ENCODE assay signal across 21 cellular contexts in the genomic region with DNA sequence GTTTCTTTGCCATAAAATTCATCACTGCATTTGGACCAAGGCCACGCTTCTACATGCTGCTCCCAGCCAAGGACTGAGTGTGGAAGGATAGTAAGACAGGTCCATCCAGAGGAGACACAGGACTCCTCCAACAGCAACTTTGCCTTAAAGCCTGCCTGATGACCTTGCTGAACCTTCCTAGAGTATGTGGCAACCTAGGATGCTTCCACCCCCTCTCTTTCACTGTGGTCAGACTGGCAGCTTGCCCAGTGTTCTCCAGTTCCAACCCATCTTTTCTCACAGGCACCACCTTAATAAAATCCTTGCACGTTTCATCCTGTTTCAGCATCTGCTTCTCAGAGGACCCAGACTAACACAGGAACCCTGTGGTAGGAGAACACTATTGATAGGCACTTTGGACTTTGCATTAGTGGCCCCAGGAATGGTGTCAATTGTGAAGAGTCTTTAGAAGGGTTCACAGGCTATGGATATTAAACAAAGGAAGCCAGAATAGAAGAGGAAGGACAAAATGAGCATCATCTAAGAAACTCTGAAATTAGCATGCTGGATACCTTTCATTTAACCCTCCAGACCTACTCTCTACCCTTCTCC. TPM values are rescaled to one million over a fixed set of nuclear protein-coding genes. Genes with fewer than 3 reads are reported as not detected.
DNase-seq lines count a peak whose midpoint lies in the region; ATAC-seq and TF ChIP-seq lines count a peak whose summit lies in the region.
"Had no signal": no experiment of that assay in that cellular context is flagged by ENCODE, and none has a peak within 500 bp of the region (broad histone marks: within the 10 kb centered on the region; RNA-seq: fewer than 3 reads in every experiment).

No MANE protein-coding gene starts in this region.

- peaks cover 7% of the 10 kb centered on the region for H3K27me3 Mint-ChIP-seq in activated CD4-positive, alpha-beta T cell treated with anti-CD3 and anti-CD28 coated beads, Interleukin-2, amount 10 ng/mL, durations not matched to agents 24 days and 14 days
- H3K27me3 Mint-ChIP-seq: IgD-negative memory B cell had no signal

- no peaks in the 10 kb centered on the region for H3K9me3 Mint-ChIP-seq in activated CD4-positive, alpha-beta T cell treated with anti-CD3 and anti-CD28 coated beads, Interleukin-2, amount 10 ng/mL, durations not matched to agents 24 days and 14 days
- H3K9me3 Mint-ChIP-seq: effector memory CD8-positive, alpha-beta T cell; IgD-negative memory B cell had no signal

- no peaks in the 10 kb centered on the region for H3K4me1 Mint-ChIP-seq in activated CD4-positive, alpha-beta T cell treated with anti-CD3 and anti-CD28 coated beads, Interleukin-2, amount 10 ng/mL, durations not matched to agents 24 days and 14 days

- H3K9me3 ChIP-seq in aorta (ENCODE audit: control insufficient read depth, low read length) = no peaks in the 10 kb centered on the region

- H3K4me3 Mint-ChIP-seq in activated CD4-positive, alpha-beta T cell treated with anti-CD3 and anti-CD28 coated beads, Interleukin-2, amount 10 ng/mL, durations not matched to agents 24 days and 14 days = no peak overlapping the region
- H3K4me3 Mint-ChIP-seq: effector memory CD8-positive, alpha-beta T cell; IgD-negative memory B cell had no signal

- H3K27me3 ChIP-seq in foreskin keratinocyte (no peaks in the 10 kb centered on the region), aorta (ENCODE audit: control insufficient read depth in 1 of 2, insufficient read depth in 2 of 2, low read length in 1 of 2) (no peaks in the 10 kb centered on the region)

- TF ChIP-seq CTCF in foreskin keratinocyte (conservative IDR thresholded peaks at IDR 0.05) = no peak

- no peak overlapping the region for H3K27ac Mint-ChIP-seq in activated CD4-positive, alpha-beta T cell treated with anti-CD3 and anti-CD28 coated beads, Interleukin-2, amount 10 ng/mL, durations not matched to agents 24 days and 14 days
- H3K27ac Mint-ChIP-seq: effector memory CD8-positive, alpha-beta T cell; IgD-negative memory B cell had no signal

- H3K36me3 Mint-ChIP-seq in activated CD4-positive, alpha-beta T cell treated with anti-CD3 and anti-CD28 coated beads, Interleukin-2, amount 10 ng/mL, durations not matched to agents 24 days and 14 days (ENCODE audit: low read depth) = no peaks in the 10 kb centered on the region
- H3K36me3 Mint-ChIP-seq: IgD-negative memory B cell had no signal

- peak; percentile 37 for ATAC-seq in foreskin keratinocyte
- ATAC-seq in aorta (ENCODE audit: low FRiP score) = peak; percentile 38
- no peak for ATAC-seq in HG02852 (IDR thresholded peaks at IDR 0.05; ENCODE audit: unreplicated experiment)
- ATAC-seq: effector memory CD8-positive, alpha-beta T cell; SK-N-SH treated with all-trans-retinoic acid at 6 μM for 48 hours had no signal

- H3K4me1 ChIP-seq in foreskin keratinocyte (no peaks in the 10 kb centered on the region), aorta (ENCODE audit: control insufficient read depth in 1 of 2, insufficient read depth in 2 of 2, low read length in 2 of 2) (no peaks in the 10 kb centered on the region)

- no peak overlapping the region for H3K4me3 ChIP-seq in aorta (ENCODE audit: low read length in 2 of 2)

- H3K36me3 ChIP-seq in aorta (ENCODE audit: control insufficient read depth in 1 of 2, insufficient read depth in 2 of 2, low read length in 1 of 2) = no peaks in the 10 kb centered on the region

- intact Hi-C loops in aorta (cut with DNase I) = no loop called here
- intact Hi-C loops in activated CD4-positive, alpha-beta T cell treated with anti-CD3 and anti-CD28 coated beads, Interleukin-2, amount 10 ng/mL, durations not matched to agents 24 days and 14 days (cut with micrococcal nuclease) = no loop called here

- WGBS in aorta, 2 donors = 77 to 79% methylated on average over 2 of the region's 2 CpGs

- DNase-seq in SKM-1 treated with dmso at 0.1 percent for 144 hours (lab: John Stamatoyannopoulos, UW; ENCODE audit: unreplicated experiment) (peak; percentile 18), SKM-1 (lab: John Stamatoyannopoulos, UW; ENCODE audit: unreplicated experiment) (no peak), RPMI7951 (ENCODE audit: low read depth) (peak; percentile 77), foreskin keratinocyte (peak; percentile 50 to 61), aorta (no peak), SIG-M5 treated with dmso at 0.1 percent for 504 hours (lab: John Stamatoyannopoulos, UW; ENCODE audit: unreplicated experiment) (no peak)
- no peak for DNase-seq in activated CD4-positive, alpha-beta T cell treated with anti-CD3 and anti-CD28 coated beads, Interleukin-2, amount 10 ng/mL, durations not matched to agents 24 days and 14 days
- DNase-seq: activated CD4-positive, alpha-beta T cell treated with anti-CD3 and anti-CD28 coated beads, Interleukin-2, amount 50 U/mL, for 1 hour; activated CD8-positive, alpha-beta memory T cell treated with anti-CD3 and anti-CD28 coated beads, Interleukin-2, amount 50 U/mL, for 48 hours; activated gamma-delta T cell treated with Interleukin-2 at 50 U/mL for 16 hours; effector memory CD8-positive, alpha-beta T cell; hippocampal formation; NCI-H1092 treated with DMSO at 0.1 percent for 48 hours; NCI-H526 treated with DMSO at 0.1 percent for 48 hours had no signal

- H3K27ac ChIP-seq in foreskin keratinocyte (no peak overlapping the region), aorta (ENCODE audit: low read depth in 1 of 2, low read length in 2 of 2) (no peak overlapping the region)
- H3K27ac ChIP-seq: C4-2B had no signal

RNA-seq across cellular contexts. Expression of gene PKHD1, which starts 2.4 kb away (rescaled TPM):
- not detected in 2 replicates for total RNA-seq in RPMI7951 (2014; rRNA removed; shearing (Covaris generic))
- total RNA-seq in foreskin keratinocyte = not detected in 2 replicates
- not detected in 2 replicates for polyA plus RNA-seq in foreskin keratinocyte
- total RNA-seq in aorta = under 1 TPM in 1 of 2 donors, not detected in 1; 0.06 TPM
- polyA plus RNA-seq in aorta = not detected
- total RNA-seq in activated CD4-positive, alpha-beta T cell treated with anti-CD3 and anti-CD28 coated beads, Interleukin-2, amount 10 ng/mL, durations not matched to agents 24 days and 14 days = not detected in 2 replicates
- total RNA-seq: chondrocyte, pulmonary artery endothelial cell had no signal
- polyA plus RNA-seq: IgD-negative memory B cell, neural cell had no signal

Comparison
In these comparisons a context has a peak if more than half of its experiments do, and no peak if none do; other contexts are left out.
1. DNase-seq: peak in SKM-1 treated with dmso at 0.1 percent for 144 hours (single experiment), RPMI7951 (single experiment) and foreskin keratinocyte (2 of 2); none in SKM-1 (single experiment), aorta (0 of 2), activated CD4-positive, alpha-beta T cell treated with anti-CD3 and anti-CD28 coated beads, Interleukin-2, amount 10 ng/mL, durations not matched to agents 24 days and 14 days (single experiment) and SIG-M5 treated with dmso at 0.1 percent for 504 hours (single experiment).